In genomic region chr16:15832241-15832640, GRCh38 we compare ENCODE assay signal across 28 cellular contexts. TPM values are rescaled to one million over a fixed set of nuclear protein-coding genes. Genes with fewer than 3 reads are reported as not detected.
"Had no signal": no experiment of that assay in that cellular context is flagged by ENCODE, and none has a peak within 500 bp of the region (broad histone marks: within the 10 kb centered on the region; RNA-seq: fewer than 3 reads in every experiment).

No MANE protein-coding gene starts in this region.

- H3K4me1 ChIP-seq: gastrocnemius medialis, pancreas, prostate gland had no signal

- H3K36me3 ChIP-seq: gastrocnemius medialis, pancreas, prostate gland, upper lobe of right lung had no signal

- H3K27me3 ChIP-seq: gastrocnemius medialis, pancreas, upper lobe of right lung had no signal

- FAIRE-seq: keratinocyte, pancreas, TTC549 had no signal

- ATAC-seq: activated CD4-positive, CD25-positive, alpha-beta regulatory T cell treated with anti-CD3 and anti-CD28 coated beads, Interleukin-2, amount 50 U/mL, for 24 hours; gastrocnemius medialis; left colon; naive thymus-derived CD4-positive, alpha-beta T cell; pancreas; upper lobe of right lung had no signal

- H3K27ac ChIP-seq: gastrocnemius medialis, pancreas, prostate gland, upper lobe of right lung, VCaP had no signal

- H3K9me3 ChIP-seq: gastrocnemius medialis, pancreas, prostate gland, upper lobe of right lung had no signal

- H3K4me3 ChIP-seq: gastrocnemius medialis, pancreas, prostate gland, upper lobe of right lung had no signal

- DNase-seq: activated CD4-positive, alpha-beta memory T cell treated with anti-CD3 and anti-CD28 coated beads for 36 hours; activated CD4-positive, alpha-beta T cell treated with anti-CD3 and anti-CD28 coated beads for 48 hours; activated CD8-positive, alpha-beta memory T cell treated with anti-CD3 and anti-CD28 coated beads, Interleukin-2, amount 50 U/mL, for 4 hours; activated effector memory CD4-positive, alpha-beta T cell treated with anti-CD3 and anti-CD28 coated beads, Interleukin-2, amount 50 U/mL, for 16 hours; activated naive CD4-positive, alpha-beta T cell treated with anti-CD3 and anti-CD28 coated beads for 36 hours; activated naive CD8-positive, alpha-beta T cell treated with anti-CD3 and anti-CD28 coated beads for 36 hours; activated T-cell treated with anti-CD3 and anti-CD28 coated beads, Interleukin-2, amount 50 U/mL, for 1 hour; central memory CD4-positive, alpha-beta T cell; dermis blood vessel endothelial cell; effector CD4-positive, alpha-beta T cell; gastrocnemius medialis; head of caudate nucleus; hippocampal formation; left colon; mammary epithelial cell; naive thymus-derived CD4-positive, alpha-beta T cell; nucleus accumbens; pancreas; stimulated activated naive CD4-positive, alpha-beta T cell; upper lobe of right lung had no signal

RNA-seq across cellular contexts. Expression of gene MYH11, which starts 24.6 kb away (rescaled TPM):
- total RNA-seq: activated CD8-positive, alpha-beta memory T cell treated with anti-CD3 and anti-CD28 coated beads for 36 hours; activated naive CD4-positive, alpha-beta T cell treated with anti-CD3 and anti-CD28 coated beads for 36 hours; activated naive CD8-positive, alpha-beta T cell treated with anti-CD3 and anti-CD28 coated beads for 36 hours; activated T-helper 1 cell treated with anti-CD3 and anti-CD28 coated beads, Interleukin-12 subunit alpha, Interleukin-12 subunit beta, Interleukin-2, Interleukin-4 antibody, amounts not matched to agents 30 ng/mL and 10 ng/mL and 1 ng/mL, durations not matched to agents 14 hours and 24 hours and 36 hours; dermis blood vessel endothelial cell; T-helper 1 cell treated with Interleukin-12 subunit alpha and Interleukin-12 subunit beta and Interleukin-4 antibody, amounts not matched to agents 30 ng/mL and 1 ng/mL, for 36 hours had no signal
- polyA plus RNA-seq: keratinocyte, mammary epithelial cell had no signal
